8 cellular contexts compared by ENCODE assay signal in the genomic region with DNA sequence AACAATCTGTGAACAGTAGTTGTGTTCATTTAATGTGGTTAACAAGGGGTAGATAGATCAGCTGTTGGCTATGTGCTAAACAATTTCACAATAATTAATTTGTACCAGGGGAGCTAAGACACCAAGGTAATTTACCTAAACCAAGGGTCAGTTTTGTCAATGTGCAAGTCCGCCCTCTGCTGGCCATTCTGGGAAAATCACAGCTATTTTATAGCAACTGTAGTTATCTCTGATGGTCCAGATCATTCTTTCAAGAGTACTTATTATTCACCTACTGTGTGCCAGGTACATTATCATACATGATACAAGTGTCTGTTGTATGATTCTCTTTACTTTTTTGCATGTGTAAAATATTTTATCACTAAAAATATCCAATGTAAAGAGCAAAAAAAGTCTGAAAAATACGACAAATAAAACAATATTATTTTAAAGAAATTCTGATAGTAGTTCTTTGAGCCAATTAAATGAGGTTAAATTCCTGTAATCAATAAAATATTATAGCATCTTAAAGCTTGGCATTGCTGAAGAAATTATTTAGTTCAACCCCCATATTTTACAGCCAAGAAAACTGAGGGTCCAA.
DNase-seq lines count a peak whose midpoint lies in the region; ATAC-seq, FAIRE-seq and TF ChIP-seq lines count a peak whose summit lies in the region.

No MANE protein-coding gene starts in this region.

- no peak for TF ChIP-seq EP300 in GM12878 (IDR thresholded peaks at IDR 0.05; ENCODE audit: borderline replicate concordance in 1 of 2, control insufficient read depth in 1 of 2, low read depth in 2 of 2, low read length in 2 of 2)

- no peaks in the 10 kb centered on the region for H3K4me1 ChIP-seq in GM12878 (ENCODE audit: control insufficient read depth, insufficient read depth, low read length)
- H3K4me1 ChIP-seq in kidney (ENCODE audit: control insufficient read depth in 1 of 2, insufficient read depth in 1 of 2, low read depth in 1 of 2, low read length in 2 of 2) = no peaks in the 10 kb centered on the region

- H3K36me3 ChIP-seq in SU-DHL-6 (ENCODE audit: low read length) (no peaks in the 10 kb centered on the region), GM12878 (ENCODE audit: control insufficient read depth in 2 of 2, insufficient read depth in 2 of 2, low read length in 1 of 2) (no peaks in the 10 kb centered on the region), kidney (ENCODE audit: control insufficient read depth in 1 of 2, insufficient read depth in 2 of 2, low read length in 2 of 2) (no peaks in the 10 kb centered on the region)

- no peaks in the 10 kb centered on the region for H3F3A ChIP-seq in SU-DHL-6 (ENCODE audit: insufficient read depth)

- H4K20me1 ChIP-seq in SU-DHL-6 (ENCODE audit: low read depth, low read length) = no peaks in the 10 kb centered on the region
- H4K20me1 ChIP-seq in GM12878 (ENCODE audit: control insufficient read depth, insufficient read depth) = no peaks in the 10 kb centered on the region

- RAD21 ChIA-PET in GM12878 (lab: Charles Lee; ENCODE audit: unreplicated experiment) = interaction anchor here (0.7 to 5.5 kb wide), 13 partner anchors 11 to 580 kb away, joined by 3 to 62 read pairs (median 4); a partner anchor contains a TSS

- H2AFZ ChIP-seq in SU-DHL-6 (ENCODE audit: low read depth, low read length, severe bottlenecking) (no peak overlapping the region), GM12878 (ENCODE audit: control insufficient read depth, low read depth, low read length) (no peak overlapping the region)

- H3K4me3 ChIP-seq in SU-DHL-6 (ENCODE audit: insufficient read depth, low read length, poor library complexity, severe bottlenecking) = no peak overlapping the region
- H3K4me3 ChIP-seq in GM12878 = no peak overlapping the region
- H3K4me3 ChIP-seq in kidney (ENCODE audit: low read length in 2 of 2) = no peak overlapping the region

- no TSS peak for BruUV-seq in GM12878 (replicated peaks; lab: Mats Ljungman, UMichigan)

- H3K9ac ChIP-seq in SU-DHL-6 (ENCODE audit: low read length) (no peak overlapping the region), GM12878 (ENCODE audit: control insufficient read depth, insufficient read depth, low read length) (no peak overlapping the region), kidney (ENCODE audit: low read length in 2 of 2) (no peak overlapping the region)

- TF ChIP-seq CTCF in C4-2B (conservative IDR thresholded peaks at IDR 0.05) = peak; percentile 85
- TF ChIP-seq CTCF in SU-DHL-6 (IDR thresholded peaks at IDR 0.05; ENCODE audit: insufficient read depth, low read length, poor library complexity, severe bottlenecking) = peak; percentile 77
- TF ChIP-seq CTCF in GM12878 (IDR thresholded peaks at IDR 0.05 in 2 of 3, conservative IDR thresholded peaks at IDR 0.05 in 1 of 3; ENCODE audit: control insufficient read depth in 2 of 3, extremely low read depth in 1 of 3, insufficient read depth in 1 of 3, low read depth in 3 of 3, low read length in 3 of 3) = peak; percentile 65 to 81 (median 71)
- TF ChIP-seq CTCF in kidney (IDR thresholded peaks at IDR 0.05; ENCODE audit: borderline replicate concordance, extremely low read depth, insufficient read depth) = peak; percentile 60

- no peaks in the 10 kb centered on the region for H3K9me2 ChIP-seq in SU-DHL-6 (replicated peaks; ENCODE audit: insufficient read depth, low read length)

- peak; percentile 86 for ATAC-seq in GM18867 (IDR thresholded peaks at IDR 0.05; ENCODE audit: unreplicated experiment)
- ATAC-seq in GM12878 = peak; percentile 76

- SMC1A ChIA-PET in GM12878 (lab: Charles Lee; ENCODE audit: uncharacterized antibody, unreplicated experiment) = interaction anchor here (0.9 to 5.5 kb wide), 15 partner anchors 10 to 580 kb away, joined by 3 to 52 read pairs (median 4); no protein-coding TSS in a partner anchor

- peak; percentile 67 for TF ChIP-seq RAD21 in GM12878 (IDR thresholded peaks at IDR 0.05; ENCODE audit: insufficient read depth, low read depth, low read length)

- in situ Hi-C loops in KBM-7 (cut with MboI; ENCODE audit: low pct_unique_long_range_greater_than_20kb, low sequenced_read_pairs) = no loop called here
- in situ Hi-C loops in GM12878 (cut with MboI) = loop anchor here (5.0 to 25.0 kb wide), 2 partner anchors 547 to 767 kb away; no protein-coding TSS in a partner anchor

- no peaks in the 10 kb centered on the region for H3K9me3 ChIP-seq in SU-DHL-6 (ENCODE audit: insufficient read depth, low read length)
- H3K9me3 ChIP-seq in GM12878 (replicated peaks; ENCODE audit: control insufficient read depth, insufficient read depth, low read length) = no peaks in the 10 kb centered on the region
- no peaks in the 10 kb centered on the region for H3K9me3 ChIP-seq in kidney (ENCODE audit: control insufficient read depth in 1 of 2, low read length in 2 of 2)

- WGBS in GM12878 (ENCODE audit: insufficient coverage, insufficient replicate concordance, low lambda C conversion rate, missing lambda C conversion rate) = 50% methylated on average over 2 of the region's 2 CpGs

- H3K27ac ChIP-seq in C4-2B (no peak overlapping the region), SU-DHL-6 (ENCODE audit: low read depth, low read length) (no peak overlapping the region), GM12878 (ENCODE audit: control insufficient read depth, insufficient read depth) (no peak overlapping the region), kidney (ENCODE audit: low read depth in 2 of 2, low read length in 2 of 2) (no peak overlapping the region)

- CTCF ChIA-PET in GM12878 (lab: Yijun Ruan, JAX) = interaction anchor here (0.7 to 8.9 kb wide), 34 partner anchors 9 to 882 kb away, joined by 3 to 192 read pairs (median 4); a partner anchor contains a TSS

- H3K27me3 ChIP-seq in SU-DHL-6 (ENCODE audit: low read length) (no peaks in the 10 kb centered on the region), GM12878 (replicated peaks in 1 of 2; ENCODE audit: control insufficient read depth in 2 of 2, insufficient read depth in 2 of 2, low read length in 1 of 2) (no peaks in the 10 kb centered on the region; a peak in 1 of 4 replicates)

- FAIRE-seq in GM12878 (lab: Jason Lieb, UNC) (peak; percentile 86), kidney (lab: Jason Lieb, UNC) (peak; percentile 70)

- POLR2A ChIA-PET in GM12878 (lab: Charles Lee) = interaction anchor here (1.4 kb wide), 1 partner anchor 11 kb away, joined by 4 read pairs; no protein-coding TSS in a partner anchor

- intact Hi-C loops in GM12878 (cut with micrococcal nuclease; ENCODE audit: unreplicated experiment) = loop anchor here (1.0 to 10.0 kb wide), 5 partner anchors 314 to 764 kb away; a partner anchor contains a TSS
- intact Hi-C loops in kidney (cut with DNase I) = no loop called here

- H3K4me2 ChIP-seq in SU-DHL-6 (ENCODE audit: low read depth, low read length, poor library complexity, severe bottlenecking) (no peak overlapping the region), GM12878 (ENCODE audit: control insufficient read depth, insufficient read depth) (no peak overlapping the region)

- H3K79me2 ChIP-seq in SU-DHL-6 (ENCODE audit: insufficient read depth, low read length) (no peaks in the 10 kb centered on the region), GM12878 (ENCODE audit: control insufficient read depth, insufficient read depth, low read length) (no peaks in the 10 kb centered on the region)

- TF ChIP-seq POLR2A in GM12878 (IDR thresholded peaks at IDR 0.05; ENCODE audit: low read depth, low read length) = no peak

- DNase-seq in KBM-7 = peak; percentile 37
- DNase-seq in GM12878 (ENCODE audit: low read depth, low spot score) = no peak
- no peak for DNase-seq in kidney
- DNase-seq in stimulated activated CD4-positive, alpha-beta T cell treated with anti-CD3 and anti-CD28 coated beads, Interleukin-2, amount 100 ng/mL, for 4 hours (ENCODE audit: low read depth) = peak; percentile 26
- DNase-seq in cortex of kidney (lab: John Stamatoyannopoulos, UW) = no peak

TF ChIP-seq in GM12878, 131 proteins besides CTCF, POLR2A, EP300 and RAD21:
- TF ChIP-seq BCL11A (IDR thresholded peaks at IDR 0.05; ENCODE audit: low read depth, low read length) (no peak), SMAD5 (IDR thresholded peaks at IDR 0.05; ENCODE audit: low read depth) (no peak), SMC3 (IDR thresholded peaks at IDR 0.05; ENCODE audit: borderline replicate concordance, low read length) (peak; percentile 75; the same call in 1 of the 2 replicates), CREM (IDR thresholded peaks at IDR 0.05; ENCODE audit: low read depth) (no peak), CHD1 (IDR thresholded peaks at IDR 0.05; ENCODE audit: low read depth, low read length) (no peak)
- TF ChIP-seq, protein P1, sequence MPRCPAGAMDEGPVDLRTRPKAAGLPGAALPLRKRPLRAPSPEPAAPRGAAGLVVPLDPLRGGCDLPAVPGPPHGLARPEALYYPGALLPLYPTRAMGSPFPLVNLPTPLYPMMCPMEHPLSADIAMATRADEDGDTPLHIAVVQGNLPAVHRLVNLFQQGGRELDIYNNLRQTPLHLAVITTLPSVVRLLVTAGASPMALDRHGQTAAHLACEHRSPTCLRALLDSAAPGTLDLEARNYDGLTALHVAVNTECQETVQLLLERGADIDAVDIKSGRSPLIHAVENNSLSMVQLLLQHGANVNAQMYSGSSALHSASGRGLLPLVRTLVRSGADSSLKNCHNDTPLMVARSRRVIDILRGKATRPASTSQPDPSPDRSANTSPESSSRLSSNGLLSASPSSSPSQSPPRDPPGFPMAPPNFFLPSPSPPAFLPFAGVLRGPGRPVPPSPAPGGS (IDR thresholded peaks at IDR 0.05; ENCODE audit: borderline replicate concordance, insufficient read depth, low read depth, low read length, poor library complexity, severe bottlenecking) = no peak

Comparison
In these comparisons a context has a peak if more than half of its experiments do, and no peak if none do; other contexts are left out.
1. DNase-seq: peak in KBM-7 (single experiment) and stimulated activated CD4-positive, alpha-beta T cell treated with anti-CD3 and anti-CD28 coated beads, Interleukin-2, amount 100 ng/mL, for 4 hours (single experiment); none in GM12878 (single experiment), kidney (single experiment) and cortex of kidney (single experiment).
2. Peak in every context shown above with its lines, with median percentiles within 50 percentile points of each other: CTCF ChIP-seq.